Comparison of ENCODE assay signal across 8 cellular contexts in genomic region chr3:50292159-50292923, GRCh38. TPM values are rescaled to one million over a fixed set of nuclear protein-coding genes. Genes with fewer than 3 reads are reported as not detected.
A peak's percentile ranks its signal among the peaks of the same experiment; 100 is the strongest.
DNase-seq lines count a peak whose midpoint lies in the region; ATAC-seq and TF ChIP-seq lines count a peak whose summit lies in the region.

A gene with protein sequence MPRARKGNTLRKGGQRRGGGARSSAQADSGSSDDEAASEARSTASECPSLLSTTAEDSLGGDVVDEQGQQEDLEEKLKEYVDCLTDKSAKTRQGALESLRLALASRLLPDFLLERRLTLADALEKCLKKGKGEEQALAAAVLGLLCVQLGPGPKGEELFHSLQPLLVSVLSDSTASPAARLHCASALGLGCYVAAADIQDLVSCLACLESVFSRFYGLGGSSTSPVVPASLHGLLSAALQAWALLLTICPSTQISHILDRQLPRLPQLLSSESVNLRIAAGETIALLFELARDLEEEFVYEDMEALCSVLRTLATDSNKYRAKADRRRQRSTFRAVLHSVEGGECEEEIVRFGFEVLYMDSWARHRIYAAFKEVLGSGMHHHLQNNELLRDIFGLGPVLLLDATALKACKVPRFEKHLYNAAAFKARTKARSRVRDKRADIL (minus strand): TSS chr3:50292429. CDS start chr3:50292274, 155 bp downstream.

- peaks cover 5% of the 10 kb centered on the region for H3K79me2 ChIP-seq in parathyroid adenoma

- no peaks in the 10 kb centered on the region for H3K9me3 ChIP-seq in parathyroid adenoma (ENCODE audit: control insufficient read depth, low read length)
- no peaks in the 10 kb centered on the region for H3K9me3 ChIP-seq in tibial nerve

- H3K4me3 Mint-ChIP-seq in activated naive CD8-positive, alpha-beta T cell treated with anti-CD3 and anti-CD28 coated beads, Interleukin-2, amount 50 U/mL, for 24 hours, result peak within 1 kb of the TSS; percentile 97

- H3K27me3 Mint-ChIP-seq in activated naive CD8-positive, alpha-beta T cell treated with anti-CD3 and anti-CD28 coated beads, Interleukin-2, amount 50 U/mL, for 24 hours, result no peaks in the 10 kb centered on the region

- 1% methylated on average over 33 to 46 of the region's 65 CpGs for WGBS in tibial nerve, 2 donors

- TF ChIP-seq CTCF in GM12865 (IDR thresholded peaks at IDR 0.05; ENCODE audit: insufficient read depth, low read depth, low read length, missing control alignments), result no peak
- peak; percentile 5 for TF ChIP-seq CTCF in parathyroid adenoma (IDR thresholded peaks at IDR 0.05)
- TF ChIP-seq CTCF in tibial nerve (IDR thresholded peaks at IDR 0.05), result peak in 1 of 5 experiments; percentile 43

- H3K4me3 ChIP-seq in GM12865 (ENCODE audit: low read depth, low read length) (peak within 1 kb of the TSS; percentile 82), parathyroid adenoma (ENCODE audit: low read depth, low read length) (peak within 1 kb of the TSS; percentile 91), tibial nerve (peak within 1 kb of the TSS; percentile 67 to 94 (median 85))

- peak within 1 kb of the TSS; percentile 98 for H3K4me2 ChIP-seq in parathyroid adenoma (ENCODE audit: low read length)

- H3K27ac ChIP-seq in parathyroid adenoma (peak within 1 kb of the TSS; percentile 45), tibial nerve (peak within 1 kb of the TSS; percentile 58 to 93 (median 84))

- peak; percentile 70 to 75 for TF ChIP-seq POLR2A in tibial nerve (IDR thresholded peaks at IDR 0.05)

- peak within 1 kb of the TSS; percentile 97 for H3K27ac Mint-ChIP-seq in activated naive CD8-positive, alpha-beta T cell treated with anti-CD3 and anti-CD28 coated beads, Interleukin-2, amount 50 U/mL, for 24 hours

- peak; percentile 92 to 98 for TF ChIP-seq EP300 in tibial nerve (IDR thresholded peaks at IDR 0.05)

- peaks cover 28% of the 10 kb centered on the region for H3K36me3 Mint-ChIP-seq in activated naive CD8-positive, alpha-beta T cell treated with anti-CD3 and anti-CD28 coated beads, Interleukin-2, amount 50 U/mL, for 24 hours (ENCODE audit: low read depth)

- H3K36me3 ChIP-seq in parathyroid adenoma (ENCODE audit: control insufficient read depth, insufficient read depth, low read length) (no peaks in the 10 kb centered on the region), tibial nerve (peaks cover 0 to 44% (median 15%) of the 10 kb centered on the region in 3 donors)

- DNase-seq in GM12865 (ENCODE audit: low read depth) (peak; percentile 98), NCI-H1417 treated with DMSO at 0.1 percent for 48 hours (lab: John Stamatoyannopoulos, UW) (peak; percentile 51), SW480 (ENCODE audit: low spot score) (peak; percentile 98), Right ventricle myocardium superior (peak; percentile 99), tibial nerve (ENCODE audit: low spot score in 2 of 2) (peak; percentile 91 to 94)
- DNase-seq in activated naive CD8-positive, alpha-beta T cell treated with anti-CD3 and anti-CD28 coated beads, Interleukin-2, amount 50 U/mL, for 24 hours, result peak; percentile 93

- H3K9me3 Mint-ChIP-seq in activated naive CD8-positive, alpha-beta T cell treated with anti-CD3 and anti-CD28 coated beads, Interleukin-2, amount 50 U/mL, for 24 hours, result no peaks in the 10 kb centered on the region

- peak within 1 kb of the TSS; percentile 86 for H2AFZ ChIP-seq in parathyroid adenoma

- ATAC-seq in HG02763 (IDR thresholded peaks at IDR 0.05; ENCODE audit: unreplicated experiment) (peak; percentile 95), Right ventricle myocardium superior (ENCODE audit: poor library complexity) (peak; percentile 94)
- ATAC-seq in activated naive CD8-positive, alpha-beta T cell treated with anti-CD3 and anti-CD28 coated beads, Interleukin-2, amount 50 U/mL, for 24 hours, result peak; percentile 97

- no peaks in the 10 kb centered on the region for H3K27me3 ChIP-seq in parathyroid adenoma (ENCODE audit: control insufficient read depth, insufficient read depth, low read length)
- no peaks in the 10 kb centered on the region for H3K27me3 ChIP-seq in tibial nerve

- peak within 1 kb of the TSS; percentile 64 for H3K9ac ChIP-seq in parathyroid adenoma

- H3K4me1 ChIP-seq in parathyroid adenoma, result peaks cover 7% of the 10 kb centered on the region
- H3K4me1 ChIP-seq in tibial nerve, result peaks cover 0 to 29% (median 14%) of the 10 kb centered on the region in 4 donors

- intact Hi-C loops in Right ventricle myocardium superior (cut with DNase I), result no loop called here

- peaks cover 17% of the 10 kb centered on the region for H3K4me1 Mint-ChIP-seq in activated naive CD8-positive, alpha-beta T cell treated with anti-CD3 and anti-CD28 coated beads, Interleukin-2, amount 50 U/mL, for 24 hours

RNA-seq across cellular contexts. Expression of the gene that starts here (rescaled TPM):
- 70.1 TPM for total RNA-seq in Right ventricle myocardium superior
- total RNA-seq in tibial nerve, result 100 to 1,000 TPM in 1 of 4 donors, 10 to 100 TPM in 3; 42.0 to 129 (median 56.2) TPM

Comparison
In these comparisons a context has a peak if more than half of its experiments do, and no peak if none do; other contexts are left out.
1. Peak in every context shown above with its lines: DNase-seq, ATAC-seq, H3K4me3 ChIP-seq and H3K27ac ChIP-seq.